In genomic region chr1:230151924-230152468, GRCh38 we compare ENCODE assay signal across 23 cellular contexts.
"Had no signal": no experiment of that assay in that cellular context is flagged by ENCODE, and none has a peak within 500 bp of the region (broad histone marks: within the 10 kb centered on the region; RNA-seq: fewer than 3 reads in every experiment).

No MANE protein-coding gene starts in this region.

- H3K27ac ChIP-seq: thoracic aorta had no signal

- H3K4me3 ChIP-seq: dorsolateral prefrontal cortex, heart left ventricle, lung, spleen, stomach, thoracic aorta had no signal

- H3K27me3 ChIP-seq: dorsolateral prefrontal cortex, heart left ventricle, spleen, stomach had no signal

- DNase-seq: cortex of kidney; dorsolateral prefrontal cortex; effector CD8-positive, alpha-beta T cell; heart left ventricle; hippocampal formation; left colon; left ventricle myocardium superior; mesenchymal stem cell; midbrain; nephron progenitor cell; posterior cingulate gyrus; spleen; stimulated activated CD4-positive, alpha-beta T cell treated with anti-CD3 and anti-CD28 coated beads, Interleukin-15, amount 100 ng/mL, for 24 hours; stimulated activated CD4-positive, alpha-beta T cell treated with anti-CD3 and anti-CD28 coated beads, Interleukin-1b, Interleukin-23, amount 100 ng/mL, for 48 hours; stimulated activated CD4-positive, alpha-beta T cell treated with anti-CD3 and anti-CD28 coated beads, Interleukin-4, amount 100 ng/mL, for 24 hours; stimulated activated naive B cell treated with anti-CD40 and anti-IgM and Interleukin-4, amounts not matched to agents 10 μg/mL and 1 μg/mL and 100 μg/mL, for 72 hours; stomach; substantia nigra; trophoblast cell had no signal

- H3K36me3 ChIP-seq: heart left ventricle, spleen, stomach, thoracic aorta had no signal

- H3K4me3 Mint-ChIP-seq: nephron progenitor cell; stimulated activated naive B cell treated with anti-CD40 and anti-IgM and Interleukin-4, amounts not matched to agents 10 μg/mL and 1 μg/mL and 100 μg/mL, for 72 hours had no signal

- H3K9me3 ChIP-seq: spleen, stomach, thoracic aorta had no signal

- ATAC-seq: esophagus mucosa; heart left ventricle; left colon; left ventricle myocardium superior; sciatic nerve; stimulated activated naive B cell treated with anti-CD40 and anti-IgM and Interleukin-4, amounts not matched to agents 10 μg/mL and 1 μg/mL and 100 μg/mL, for 72 hours had no signal

- H3K27me3 Mint-ChIP-seq: stimulated activated naive B cell treated with anti-CD40 and anti-IgM and Interleukin-4, amounts not matched to agents 10 μg/mL and 1 μg/mL and 100 μg/mL, for 72 hours had no signal
